1 cellular context compared by ENCODE assay signal in genomic region chr6:30344868-30345671, GRCh38.
TF ChIP-seq lines count a peak whose summit lies in the region.

Gene RPP21, plus strand, starts transcription at chr6:30345156. Its CDS starts 16 bp downstream, at chr6:30345172.

TF ChIP-seq in WTC11, 78 proteins besides CTCF, POLR2A, EP300 and RAD21 (continued from another document and continues in another):
- TF ChIP-seq JUN (CRISPR knock-in tag; IDR thresholded peaks at IDR 0.05) (0 out of 2 replicates have a peak, but pooled peaks have one; percentile 74), KAT7 (CRISPR knock-in tag; IDR thresholded peaks at IDR 0.05; ENCODE audit: borderline replicate concordance) (0 out of 2 replicates have a peak, but pooled peaks have one; percentile 53), RORB (CRISPR knock-in tag; IDR thresholded peaks at IDR 0.05) (no peak), SMAD3 (CRISPR knock-in tag; IDR thresholded peaks at IDR 0.05; ENCODE audit: borderline replicate concordance) (peak; percentile 78; the same call in 1 of the 2 replicates), ZNF396 (CRISPR knock-in tag; IDR thresholded peaks at IDR 0.05; ENCODE audit: borderline replicate concordance) (no peak), SOX15 (CRISPR knock-in tag; IDR thresholded peaks at IDR 0.05) (no peak), MYBL2 (CRISPR knock-in tag; IDR thresholded peaks at IDR 0.05) (no peak), ESRRA (CRISPR knock-in tag; IDR thresholded peaks at IDR 0.05; ENCODE audit: borderline replicate concordance) (peak; percentile 53; the same call in 1 of the 2 replicates), EMX1 (CRISPR knock-in tag; IDR thresholded peaks at IDR 0.05) (no peak), FOXP4 (CRISPR knock-in tag; IDR thresholded peaks at IDR 0.05) (no peak), CDX4 (CRISPR knock-in tag; IDR thresholded peaks at IDR 0.05; ENCODE audit: borderline replicate concordance) (no peak), MXD4 (CRISPR knock-in tag; IDR thresholded peaks at IDR 0.05; ENCODE audit: borderline replicate concordance) (no peak), TCF7 (CRISPR knock-in tag; IDR thresholded peaks at IDR 0.05; ENCODE audit: low read depth) (no peak), GABPB1 (CRISPR knock-in tag; IDR thresholded peaks at IDR 0.05) (peak; percentile 66), PRRX2 (CRISPR knock-in tag; IDR thresholded peaks at IDR 0.05) (0 out of 2 replicates have a peak, but pooled peaks have one; percentile 62), USF2 (CRISPR knock-in tag; IDR thresholded peaks at IDR 0.05) (no peak), SMAD4 (CRISPR knock-in tag; IDR thresholded peaks at IDR 0.05) (peak; percentile 85), E2F4 (CRISPR knock-in tag; IDR thresholded peaks at IDR 0.05; ENCODE audit: borderline replicate concordance, low read depth) (no peak), NR1H2 (CRISPR knock-in tag; IDR thresholded peaks at IDR 0.05) (no peak), ELF4 (CRISPR knock-in tag; IDR thresholded peaks at IDR 0.05; ENCODE audit: low read depth) (no peak; the same call in 1 of the 2 replicates), NFATC4 (CRISPR knock-in tag; IDR thresholded peaks at IDR 0.05) (peak; percentile 48; the same call in 1 of the 2 replicates), TEAD4 (CRISPR knock-in tag; IDR thresholded peaks at IDR 0.05) (no peak), ZNF416 (CRISPR knock-in tag; IDR thresholded peaks at IDR 0.05) (peak; percentile 36; the same call in 1 of the 2 replicates), TP53 (CRISPR knock-in tag; IDR thresholded peaks at IDR 0.05) (no peak), NR2C2 (CRISPR knock-in tag; IDR thresholded peaks at IDR 0.05) (no peak), ZBTB43 (CRISPR knock-in tag; IDR thresholded peaks at IDR 0.05) (no peak), CREB1 (CRISPR knock-in tag; IDR thresholded peaks at IDR 0.05) (no peak), NR3C1 (CRISPR knock-in tag; conservative IDR thresholded peaks at IDR 0.05; ENCODE audit: low read depth) (no peak), ETV6 (CRISPR knock-in tag; IDR thresholded peaks at IDR 0.05) (peak; percentile 24; the same call in 1 of the 2 replicates), ZNF263 (CRISPR knock-in tag; IDR thresholded peaks at IDR 0.05; ENCODE audit: low read depth) (peak; percentile 82), ZNF232 (CRISPR knock-in tag; IDR thresholded peaks at IDR 0.05) (no peak), GTF2I (CRISPR knock-in tag; conservative IDR thresholded peaks at IDR 0.05) (no peak), RELA (CRISPR knock-in tag; IDR thresholded peaks at IDR 0.05; ENCODE audit: borderline replicate concordance) (0 out of 2 replicates have a peak, but pooled peaks have one; percentile 43)
- TF ChIP-seq, protein P1, sequence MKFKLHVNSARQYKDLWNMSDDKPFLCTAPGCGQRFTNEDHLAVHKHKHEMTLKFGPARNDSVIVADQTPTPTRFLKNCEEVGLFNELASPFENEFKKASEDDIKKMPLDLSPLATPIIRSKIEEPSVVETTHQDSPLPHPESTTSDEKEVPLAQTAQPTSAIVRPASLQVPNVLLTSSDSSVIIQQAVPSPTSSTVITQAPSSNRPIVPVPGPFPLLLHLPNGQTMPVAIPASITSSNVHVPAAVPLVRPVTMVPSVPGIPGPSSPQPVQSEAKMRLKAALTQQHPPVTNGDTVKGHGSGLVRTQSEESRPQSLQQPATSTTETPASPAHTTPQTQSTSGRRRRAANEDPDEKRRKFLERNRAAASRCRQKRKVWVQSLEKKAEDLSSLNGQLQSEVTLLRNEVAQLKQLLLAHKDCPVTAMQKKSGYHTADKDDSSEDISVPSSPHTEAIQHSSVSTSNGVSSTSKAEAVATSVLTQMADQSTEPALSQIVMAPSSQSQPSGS (CRISPR knock-in tag; IDR thresholded peaks at IDR 0.05; ENCODE audit: borderline replicate concordance, low read depth): no peak
- TF ChIP-seq, protein P2, sequence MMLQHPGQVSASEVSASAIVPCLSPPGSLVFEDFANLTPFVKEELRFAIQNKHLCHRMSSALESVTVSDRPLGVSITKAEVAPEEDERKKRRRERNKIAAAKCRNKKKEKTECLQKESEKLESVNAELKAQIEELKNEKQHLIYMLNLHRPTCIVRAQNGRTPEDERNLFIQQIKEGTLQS (CRISPR knock-in tag; conservative IDR thresholded peaks at IDR 0.05): no peak
- TF ChIP-seq, protein P3, sequence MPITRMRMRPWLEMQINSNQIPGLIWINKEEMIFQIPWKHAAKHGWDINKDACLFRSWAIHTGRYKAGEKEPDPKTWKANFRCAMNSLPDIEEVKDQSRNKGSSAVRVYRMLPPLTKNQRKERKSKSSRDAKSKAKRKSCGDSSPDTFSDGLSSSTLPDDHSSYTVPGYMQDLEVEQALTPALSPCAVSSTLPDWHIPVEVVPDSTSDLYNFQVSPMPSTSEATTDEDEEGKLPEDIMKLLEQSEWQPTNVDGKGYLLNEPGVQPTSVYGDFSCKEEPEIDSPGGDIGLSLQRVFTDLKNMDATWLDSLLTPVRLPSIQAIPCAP (CRISPR knock-in tag; IDR thresholded peaks at IDR 0.05): no peak
- TF ChIP-seq, protein P4, sequence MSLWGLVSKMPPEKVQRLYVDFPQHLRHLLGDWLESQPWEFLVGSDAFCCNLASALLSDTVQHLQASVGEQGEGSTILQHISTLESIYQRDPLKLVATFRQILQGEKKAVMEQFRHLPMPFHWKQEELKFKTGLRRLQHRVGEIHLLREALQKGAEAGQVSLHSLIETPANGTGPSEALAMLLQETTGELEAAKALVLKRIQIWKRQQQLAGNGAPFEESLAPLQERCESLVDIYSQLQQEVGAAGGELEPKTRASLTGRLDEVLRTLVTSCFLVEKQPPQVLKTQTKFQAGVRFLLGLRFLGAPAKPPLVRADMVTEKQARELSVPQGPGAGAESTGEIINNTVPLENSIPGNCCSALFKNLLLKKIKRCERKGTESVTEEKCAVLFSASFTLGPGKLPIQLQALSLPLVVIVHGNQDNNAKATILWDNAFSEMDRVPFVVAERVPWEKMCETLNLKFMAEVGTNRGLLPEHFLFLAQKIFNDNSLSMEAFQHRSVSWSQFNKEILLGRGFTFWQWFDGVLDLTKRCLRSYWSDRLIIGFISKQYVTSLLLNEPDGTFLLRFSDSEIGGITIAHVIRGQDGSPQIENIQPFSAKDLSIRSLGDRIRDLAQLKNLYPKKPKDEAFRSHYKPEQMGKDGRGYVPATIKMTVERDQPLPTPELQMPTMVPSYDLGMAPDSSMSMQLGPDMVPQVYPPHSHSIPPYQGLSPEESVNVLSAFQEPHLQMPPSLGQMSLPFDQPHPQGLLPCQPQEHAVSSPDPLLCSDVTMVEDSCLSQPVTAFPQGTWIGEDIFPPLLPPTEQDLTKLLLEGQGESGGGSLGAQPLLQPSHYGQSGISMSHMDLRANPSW (CRISPR knock-in tag; conservative IDR thresholded peaks at IDR 0.05; ENCODE audit: low read depth): no peak
- TF ChIP-seq, protein P5, sequence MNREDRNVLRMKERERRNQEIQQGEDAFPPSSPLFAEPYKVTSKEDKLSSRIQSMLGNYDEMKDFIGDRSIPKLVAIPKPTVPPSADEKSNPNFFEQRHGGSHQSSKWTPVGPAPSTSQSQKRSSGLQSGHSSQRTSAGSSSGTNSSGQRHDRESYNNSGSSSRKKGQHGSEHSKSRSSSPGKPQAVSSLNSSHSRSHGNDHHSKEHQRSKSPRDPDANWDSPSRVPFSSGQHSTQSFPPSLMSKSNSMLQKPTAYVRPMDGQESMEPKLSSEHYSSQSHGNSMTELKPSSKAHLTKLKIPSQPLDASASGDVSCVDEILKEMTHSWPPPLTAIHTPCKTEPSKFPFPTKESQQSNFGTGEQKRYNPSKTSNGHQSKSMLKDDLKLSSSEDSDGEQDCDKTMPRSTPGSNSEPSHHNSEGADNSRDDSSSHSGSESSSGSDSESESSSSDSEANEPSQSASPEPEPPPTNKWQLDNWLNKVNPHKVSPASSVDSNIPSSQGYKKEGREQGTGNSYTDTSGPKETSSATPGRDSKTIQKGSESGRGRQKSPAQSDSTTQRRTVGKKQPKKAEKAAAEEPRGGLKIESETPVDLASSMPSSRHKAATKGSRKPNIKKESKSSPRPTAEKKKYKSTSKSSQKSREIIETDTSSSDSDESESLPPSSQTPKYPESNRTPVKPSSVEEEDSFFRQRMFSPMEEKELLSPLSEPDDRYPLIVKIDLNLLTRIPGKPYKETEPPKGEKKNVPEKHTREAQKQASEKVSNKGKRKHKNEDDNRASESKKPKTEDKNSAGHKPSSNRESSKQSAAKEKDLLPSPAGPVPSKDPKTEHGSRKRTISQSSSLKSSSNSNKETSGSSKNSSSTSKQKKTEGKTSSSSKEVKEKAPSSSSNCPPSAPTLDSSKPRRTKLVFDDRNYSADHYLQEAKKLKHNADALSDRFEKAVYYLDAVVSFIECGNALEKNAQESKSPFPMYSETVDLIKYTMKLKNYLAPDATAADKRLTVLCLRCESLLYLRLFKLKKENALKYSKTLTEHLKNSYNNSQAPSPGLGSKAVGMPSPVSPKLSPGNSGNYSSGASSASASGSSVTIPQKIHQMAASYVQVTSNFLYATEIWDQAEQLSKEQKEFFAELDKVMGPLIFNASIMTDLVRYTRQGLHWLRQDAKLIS (CRISPR knock-in tag; IDR thresholded peaks at IDR 0.05; ENCODE audit: borderline replicate concordance): no peak
- TF ChIP-seq, protein P6, sequence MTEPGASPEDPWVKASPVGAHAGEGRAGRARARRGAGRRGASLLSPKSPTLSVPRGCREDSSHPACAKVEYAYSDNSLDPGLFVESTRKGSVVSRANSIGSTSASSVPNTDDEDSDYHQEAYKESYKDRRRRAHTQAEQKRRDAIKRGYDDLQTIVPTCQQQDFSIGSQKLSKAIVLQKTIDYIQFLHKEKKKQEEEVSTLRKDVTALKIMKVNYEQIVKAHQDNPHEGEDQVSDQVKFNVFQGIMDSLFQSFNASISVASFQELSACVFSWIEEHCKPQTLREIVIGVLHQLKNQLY (CRISPR knock-in tag; IDR thresholded peaks at IDR 0.05): no peak
- TF ChIP-seq, protein P7, sequence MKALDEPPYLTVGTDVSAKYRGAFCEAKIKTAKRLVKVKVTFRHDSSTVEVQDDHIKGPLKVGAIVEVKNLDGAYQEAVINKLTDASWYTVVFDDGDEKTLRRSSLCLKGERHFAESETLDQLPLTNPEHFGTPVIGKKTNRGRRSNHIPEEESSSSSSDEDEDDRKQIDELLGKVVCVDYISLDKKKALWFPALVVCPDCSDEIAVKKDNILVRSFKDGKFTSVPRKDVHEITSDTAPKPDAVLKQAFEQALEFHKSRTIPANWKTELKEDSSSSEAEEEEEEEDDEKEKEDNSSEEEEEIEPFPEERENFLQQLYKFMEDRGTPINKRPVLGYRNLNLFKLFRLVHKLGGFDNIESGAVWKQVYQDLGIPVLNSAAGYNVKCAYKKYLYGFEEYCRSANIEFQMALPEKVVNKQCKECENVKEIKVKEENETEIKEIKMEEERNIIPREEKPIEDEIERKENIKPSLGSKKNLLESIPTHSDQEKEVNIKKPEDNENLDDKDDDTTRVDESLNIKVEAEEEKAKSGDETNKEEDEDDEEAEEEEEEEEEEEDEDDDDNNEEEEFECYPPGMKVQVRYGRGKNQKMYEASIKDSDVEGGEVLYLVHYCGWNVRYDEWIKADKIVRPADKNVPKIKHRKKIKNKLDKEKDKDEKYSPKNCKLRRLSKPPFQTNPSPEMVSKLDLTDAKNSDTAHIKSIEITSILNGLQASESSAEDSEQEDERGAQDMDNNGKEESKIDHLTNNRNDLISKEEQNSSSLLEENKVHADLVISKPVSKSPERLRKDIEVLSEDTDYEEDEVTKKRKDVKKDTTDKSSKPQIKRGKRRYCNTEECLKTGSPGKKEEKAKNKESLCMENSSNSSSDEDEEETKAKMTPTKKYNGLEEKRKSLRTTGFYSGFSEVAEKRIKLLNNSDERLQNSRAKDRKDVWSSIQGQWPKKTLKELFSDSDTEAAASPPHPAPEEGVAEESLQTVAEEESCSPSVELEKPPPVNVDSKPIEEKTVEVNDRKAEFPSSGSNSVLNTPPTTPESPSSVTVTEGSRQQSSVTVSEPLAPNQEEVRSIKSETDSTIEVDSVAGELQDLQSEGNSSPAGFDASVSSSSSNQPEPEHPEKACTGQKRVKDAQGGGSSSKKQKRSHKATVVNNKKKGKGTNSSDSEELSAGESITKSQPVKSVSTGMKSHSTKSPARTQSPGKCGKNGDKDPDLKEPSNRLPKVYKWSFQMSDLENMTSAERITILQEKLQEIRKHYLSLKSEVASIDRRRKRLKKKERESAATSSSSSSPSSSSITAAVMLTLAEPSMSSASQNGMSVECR (CRISPR knock-in tag; IDR thresholded peaks at IDR 0.05; ENCODE audit: borderline replicate concordance): peak; percentile 95
